29 cellular contexts compared by ENCODE assay signal in the genomic region with DNA sequence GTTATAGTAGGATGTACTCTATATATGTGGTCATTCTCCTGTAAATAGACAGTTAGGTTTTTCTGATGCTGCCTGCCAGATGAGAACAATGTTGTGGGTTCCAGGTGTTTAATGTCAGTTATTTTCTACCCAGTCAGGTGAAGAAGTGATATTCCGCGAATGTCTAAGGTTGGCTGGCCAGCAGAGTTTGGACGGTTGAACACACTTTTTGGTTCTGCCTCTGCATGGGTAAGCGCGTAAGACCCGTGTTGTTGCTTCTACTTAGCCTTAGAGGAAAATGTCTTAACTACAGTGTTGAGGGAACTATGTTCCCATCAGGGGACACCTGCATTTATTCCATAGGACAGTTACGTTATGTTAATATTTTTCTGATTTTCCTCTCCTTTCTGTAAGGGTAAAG.
"Had no signal": no experiment of that assay in that cellular context is flagged by ENCODE, and none has a peak within 500 bp of the region (broad histone marks: within the 10 kb centered on the region; RNA-seq: fewer than 3 reads in every experiment).

No MANE protein-coding gene starts in this region.

- H3K27me3 ChIP-seq: ascending aorta, body of pancreas, SJSA1 had no signal

- H3K36me3 ChIP-seq: ascending aorta, SJSA1 had no signal

- H3K9me3 ChIP-seq: ascending aorta, body of pancreas, SJSA1 had no signal

- H3K27ac ChIP-seq: ascending aorta, body of pancreas, SJSA1 had no signal

- H3K27ac Mint-ChIP-seq: activated CD4-positive, alpha-beta T cell treated with anti-CD3 and anti-CD28 coated beads, Interleukin-2, amount 10 ng/mL, durations not matched to agents 24 days and 14 days; activated CD8-positive, alpha-beta memory T cell treated with anti-CD3 and anti-CD28 coated beads, Interleukin-2, amount 10 ng/mL, durations not matched to agents 7 days and 5 days; activated naive CD4-positive, alpha-beta T cell treated with anti-CD3 and anti-CD28 coated beads, Interleukin-2, amount 50 U/mL, for 24 hours; activated T-cell treated with anti-CD3 and anti-CD28 coated beads, Interleukin-2, amount 50 U/mL, for 24 hours; activated T-helper 1 cell treated with anti-CD3 and anti-CD28 coated beads, Interleukin-12 subunit alpha, Interleukin-12 subunit beta, Interleukin-2, Interleukin-4 antibody, amounts not matched to agents 30 ng/mL and 10 ng/mL and 1 ng/mL, durations not matched to agents 14 hours and 24 hours and 36 hours; T-helper 17 cell; WTC11 had no signal

- H3K4me3 Mint-ChIP-seq: activated CD4-positive, alpha-beta T cell treated with anti-CD3 and anti-CD28 coated beads, Interleukin-2, amount 10 ng/mL, durations not matched to agents 24 days and 14 days; activated CD8-positive, alpha-beta memory T cell treated with anti-CD3 and anti-CD28 coated beads, Interleukin-2, amount 10 ng/mL, durations not matched to agents 7 days and 5 days; activated naive CD4-positive, alpha-beta T cell treated with anti-CD3 and anti-CD28 coated beads, Interleukin-2, amount 50 U/mL, for 24 hours; activated T-cell treated with anti-CD3 and anti-CD28 coated beads, Interleukin-2, amount 50 U/mL, for 24 hours; activated T-helper 1 cell treated with anti-CD3 and anti-CD28 coated beads, Interleukin-12 subunit alpha, Interleukin-12 subunit beta, Interleukin-2, Interleukin-4 antibody, amounts not matched to agents 30 ng/mL and 10 ng/mL and 1 ng/mL, durations not matched to agents 14 hours and 24 hours and 36 hours; T-helper 17 cell; WTC11 had no signal

- H3K9me3 Mint-ChIP-seq: activated CD4-positive, alpha-beta T cell treated with anti-CD3 and anti-CD28 coated beads, Interleukin-2, amount 10 ng/mL, durations not matched to agents 24 days and 14 days; activated naive CD4-positive, alpha-beta T cell treated with anti-CD3 and anti-CD28 coated beads, Interleukin-2, amount 50 U/mL, for 24 hours; activated T-cell treated with anti-CD3 and anti-CD28 coated beads, Interleukin-2, amount 50 U/mL, for 24 hours; activated T-helper 1 cell treated with anti-CD3 and anti-CD28 coated beads, Interleukin-12 subunit alpha, Interleukin-12 subunit beta, Interleukin-2, Interleukin-4 antibody, amounts not matched to agents 30 ng/mL and 10 ng/mL and 1 ng/mL, durations not matched to agents 14 hours and 24 hours and 36 hours; WTC11 had no signal

- ATAC-seq: activated CD8-positive, alpha-beta memory T cell treated with anti-CD3 and anti-CD28 coated beads, Interleukin-2, amount 10 ng/mL, durations not matched to agents 7 days and 5 days; body of pancreas; PC-3; SK-N-SH treated with all-trans-retinoic acid at 6 μM for 48 hours; T-helper 17 cell; WTC11 had no signal

- H3K36me3 Mint-ChIP-seq: activated CD8-positive, alpha-beta memory T cell treated with anti-CD3 and anti-CD28 coated beads, Interleukin-2, amount 10 ng/mL, durations not matched to agents 7 days and 5 days; activated naive CD4-positive, alpha-beta T cell treated with anti-CD3 and anti-CD28 coated beads, Interleukin-2, amount 50 U/mL, for 24 hours; WTC11 had no signal

- H3K4me1 ChIP-seq: body of pancreas had no signal

- DNase-seq: activated CD4-positive, alpha-beta T cell treated with anti-CD3 and anti-CD28 coated beads for 1 hour; activated CD4-positive, alpha-beta T cell treated with anti-CD3 and anti-CD28 coated beads, Interleukin-2, amount 10 ng/mL, durations not matched to agents 24 days and 14 days; activated CD4-positive, alpha-beta T cell treated with anti-CD3 and anti-CD28 coated beads, Interleukin-2, amount 50 U/mL, for 48 hours; activated CD8-positive, alpha-beta memory T cell treated with anti-CD3 and anti-CD28 coated beads, Interleukin-2, amount 10 ng/mL, durations not matched to agents 7 days and 5 days; activated effector memory CD4-positive, alpha-beta T cell treated with Interleukin-2 at 50 U/mL for 16 hours; activated naive CD4-positive, alpha-beta T cell; activated T-cell treated with anti-CD3 and anti-CD28 coated beads, Interleukin-2, amount 50 U/mL, for 24 hours; body of pancreas; central memory CD4-positive, alpha-beta T cell; Karpas-422; NCI-H1048; NCI-H146; NCI-H187 treated with DMSO at 0.1 percent for 48 hours; NCI-H2107; NCI-H2171 treated with DMSO at 0.1 percent for 48 hours; NCI-H226; NCI-H526 treated with DMSO at 0.1 percent for 48 hours; NCI-H82; NK-92 treated with Interleukin-12 subunit alpha and Interleukin-12 subunit beta, amount 100 ng/mL, for 24 hours; PC-3; SHP77; T-helper 17 cell; T-helper 9 cell had no signal

- H3K4me3 ChIP-seq: ascending aorta, body of pancreas, SJSA1 had no signal
